19 cellular contexts compared by ENCODE assay signal in the genomic region with DNA sequence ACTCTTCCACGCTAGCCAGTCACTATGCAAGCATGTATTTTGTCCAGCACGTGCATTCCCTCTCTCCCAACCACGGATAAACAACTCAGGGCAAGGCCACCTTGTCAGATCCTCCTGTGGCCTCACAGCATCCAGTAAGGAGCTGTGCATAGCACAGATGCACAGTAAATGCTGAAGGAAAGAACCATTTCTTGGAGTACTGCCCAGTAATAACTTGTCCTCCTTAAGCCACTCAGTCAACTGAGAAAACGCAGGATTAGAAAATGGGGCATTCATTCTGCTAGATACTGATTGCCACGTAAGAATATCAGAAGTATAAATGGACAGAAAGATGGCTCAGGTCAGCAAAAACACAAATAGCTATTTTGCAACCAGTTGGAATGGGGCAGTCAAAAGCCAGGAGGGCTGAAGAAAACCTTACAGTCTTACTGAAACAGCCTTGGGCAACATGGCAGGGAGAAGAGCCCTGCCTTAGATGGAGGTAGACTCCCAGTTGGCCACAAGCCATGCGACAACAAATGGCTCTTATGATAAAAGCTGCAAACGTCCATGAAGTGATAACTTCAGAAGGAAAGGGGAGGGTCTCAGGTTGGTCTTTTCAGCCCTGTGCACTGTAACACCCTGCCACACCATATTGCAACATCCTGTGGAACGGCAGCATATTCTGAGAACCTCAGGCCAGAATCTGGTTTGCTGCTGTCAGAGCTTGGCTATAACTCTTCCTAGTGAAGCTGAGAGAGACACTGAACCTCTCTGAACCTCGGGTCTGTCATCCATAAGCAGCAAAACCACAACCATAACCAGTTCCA.
DNase-seq lines count a peak whose midpoint lies in the region; ATAC-seq and TF ChIP-seq lines count a peak whose summit lies in the region.
"Had no signal": no experiment of that assay in that cellular context is flagged by ENCODE, and none has a peak within 500 bp of the region (broad histone marks: within the 10 kb centered on the region; RNA-seq: fewer than 3 reads in every experiment).

No MANE protein-coding gene starts in this region.

- no peak for TF ChIP-seq CTCF in 22Rv1 (IDR thresholded peaks at IDR 0.05)

- no peaks in the 10 kb centered on the region for H3K9me3 ChIP-seq in adipocyte (ENCODE audit: control insufficient read depth, low read length)
- H3K9me3 ChIP-seq: pancreas, upper lobe of left lung had no signal

- H3K4me3 ChIP-seq in adipocyte (ENCODE audit: low read length), result no peak overlapping the region
- H3K4me3 ChIP-seq: pancreas, SK-N-MC, upper lobe of left lung had no signal

- ATAC-seq in GM21390 (IDR thresholded peaks at IDR 0.05; ENCODE audit: unreplicated experiment), result no peak
- ATAC-seq in GM19328 (IDR thresholded peaks at IDR 0.05; ENCODE audit: unreplicated experiment), result no peak
- ATAC-seq: stimulated activated naive B cell treated with anti-CD40 and anti-IgM and Interleukin-4, amounts not matched to agents 10 μg/mL and 1 μg/mL and 100 μg/mL, for 72 hours had no signal

- peaks cover 48% of the 10 kb centered on the region for H3K4me1 ChIP-seq in adipocyte (ENCODE audit: control insufficient read depth, insufficient read depth, low read length)
- H3K4me1 ChIP-seq: pancreas, upper lobe of left lung had no signal

- peak overlapping the region; percentile 51 for H3K27ac ChIP-seq in 22Rv1
- H3K27ac ChIP-seq: pancreas, SK-N-MC, upper lobe of left lung had no signal

- DNase-seq in HUDEP-2 (lab: John Stamatoyannopoulos, UW; ENCODE audit: unreplicated experiment in 76 of 76) (peak in 75 of 76 experiments; percentile 30 to 90 (median 74)), adipocyte (ENCODE audit: low read depth) (peak; percentile 73), fibroblast of the conjunctiva (ENCODE audit: low read depth) (peak; percentile 38), activated T-cell treated with anti-CD3 and anti-CD28 coated beads for 4 hours (no peak), SIG-M5 (lab: John Stamatoyannopoulos, UW) (no peak)
- DNase-seq: activated effector memory CD4-positive, alpha-beta T cell treated with anti-CD3 and anti-CD28 coated beads, Interleukin-2, amount 50 U/mL, for 16 hours; aorta; COR-L47; cortex of kidney; Karpas-422; NCI-H1694; NCI-H510A; pancreas; stimulated activated naive B cell treated with anti-CD40 and anti-IgM and Interleukin-4, amounts not matched to agents 10 μg/mL and 1 μg/mL and 100 μg/mL, for 72 hours; upper lobe of left lung had no signal

- no peaks in the 10 kb centered on the region for H3K27me3 ChIP-seq in adipocyte (replicated peaks; ENCODE audit: control insufficient read depth, insufficient read depth, low read length)
- H3K27me3 ChIP-seq: pancreas, upper lobe of left lung had no signal

- H3K36me3 ChIP-seq in adipocyte (ENCODE audit: control insufficient read depth, insufficient read depth, low read length, severe bottlenecking), result no peaks in the 10 kb centered on the region
- H3K36me3 ChIP-seq: pancreas, upper lobe of left lung had no signal

- H3K9ac ChIP-seq in adipocyte (ENCODE audit: low read length), result peak overlapping the region; percentile 37

Comparison
In these comparisons a context has a peak if more than half of its experiments do, and no peak if none do; other contexts are left out.
1. DNase-seq: peak in HUDEP-2 (75 of 76), adipocyte (single experiment) and fibroblast of the conjunctiva (single experiment); none in activated T-cell treated with anti-CD3 and anti-CD28 coated beads for 4 hours (single experiment) and SIG-M5 (single experiment).